In the genomic region with DNA sequence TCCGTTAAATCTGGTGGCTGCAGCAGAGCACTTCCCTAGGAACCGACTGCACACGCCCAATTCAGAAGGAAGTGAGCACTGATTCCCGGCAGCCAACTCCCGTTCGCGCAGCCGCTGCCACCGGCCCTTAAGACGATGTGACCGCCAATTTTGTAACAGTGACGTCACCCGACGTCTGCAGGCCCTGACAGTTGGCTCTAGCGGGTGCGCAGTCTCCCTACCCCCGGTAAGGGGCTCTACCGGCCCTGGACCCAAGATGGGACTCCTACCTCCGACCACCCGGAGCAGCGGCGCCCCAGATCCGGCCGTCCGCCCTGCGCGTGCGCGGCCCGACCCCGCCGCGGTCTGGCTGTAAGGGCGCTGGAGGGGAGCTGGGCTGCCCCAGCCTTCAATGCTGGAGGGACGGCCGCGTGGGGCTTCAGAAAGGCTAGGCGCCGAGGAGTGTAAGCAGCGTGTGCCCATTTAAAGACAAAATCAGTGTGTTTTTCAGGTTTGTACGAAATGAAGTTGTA, we compare ENCODE assay signal across 8 cellular contexts. TPM values are rescaled to one million over a fixed set of nuclear protein-coding genes. Genes with fewer than 3 reads are reported as not detected.
A peak's percentile ranks its signal among the peaks of the same experiment; 100 is the strongest.
DNase-seq lines count a peak whose midpoint lies in the region; ATAC-seq and TF ChIP-seq lines count a peak whose summit lies in the region.

No MANE protein-coding gene starts in this region.

- H3K27me3 Mint-ChIP-seq in T-helper 2 cell treated with Interferon-gamma antibody and Interleukin-4, amounts not matched to agents 5 μg/mL and 100 μg/mL, for 36 hours (ENCODE audit: low read depth), result no peaks in the 10 kb centered on the region

- ATAC-seq in HG02588 (IDR thresholded peaks at IDR 0.05; ENCODE audit: unreplicated experiment), result peak; percentile 78

- peaks cover 35% of the 10 kb centered on the region for H3K36me3 Mint-ChIP-seq in T-helper 2 cell treated with Interferon-gamma antibody and Interleukin-4, amounts not matched to agents 5 μg/mL and 100 μg/mL, for 36 hours (ENCODE audit: low read depth)

- H3K9me3 ChIP-seq in OCI-LY7 (ENCODE audit: low read length), result no peaks in the 10 kb centered on the region

- no peaks in the 10 kb centered on the region for H3K79me2 ChIP-seq in OCI-LY7 (ENCODE audit: insufficient read depth, low read depth, low read length)

- no peak overlapping the region for H2AFZ ChIP-seq in OCI-LY7 (ENCODE audit: low read length)

- no peak overlapping the region for H3K4me3 ChIP-seq in OCI-LY7 (ENCODE audit: low read depth, low read length, poor library complexity, severe bottlenecking)

- no peak for TF ChIP-seq CTCF in GM10248 (IDR thresholded peaks at IDR 0.05; ENCODE audit: control extremely low read depth, extremely low read depth, low read depth, missing control alignments)
- TF ChIP-seq CTCF in OCI-LY7 (conservative IDR thresholded peaks at IDR 0.05; ENCODE audit: low read length), result no peak

- no TSS peak for BruUV-seq in OCI-LY7 (replicated peaks; lab: Mats Ljungman, UMichigan)

- CTCF ChIA-PET in GM10248 (lab: Yijun Ruan, JAX), result interaction anchor here (1.0 to 1.8 kb wide), 6 partner anchors 10 to 182 kb away, joined by 3 to 7 read pairs (median 4); no protein-coding TSS in a partner anchor
- CTCF ChIA-PET in OCI-LY7 (lab: Charles Lee; ENCODE audit: unreplicated experiment), result no interaction called here

- H3K4me3 Mint-ChIP-seq in T-helper 2 cell treated with Interferon-gamma antibody and Interleukin-4, amounts not matched to agents 5 μg/mL and 100 μg/mL, for 36 hours, result peak overlapping the region; percentile 80

- no peaks in the 10 kb centered on the region for H3K4me1 ChIP-seq in OCI-LY7 (ENCODE audit: insufficient read depth, low read length, poor library complexity, severe bottlenecking)

- H3K36me3 ChIP-seq in OCI-LY7 (ENCODE audit: insufficient read depth, low read length), result peaks cover 79% of the 10 kb centered on the region

- no peaks in the 10 kb centered on the region for H4K20me1 ChIP-seq in OCI-LY7 (ENCODE audit: insufficient read depth, low read length)

- peak overlapping the region; percentile 77 for H3K27ac Mint-ChIP-seq in T-helper 2 cell treated with Interferon-gamma antibody and Interleukin-4, amounts not matched to agents 5 μg/mL and 100 μg/mL, for 36 hours

- H3K4me2 ChIP-seq in OCI-LY7 (ENCODE audit: low read length), result no peak overlapping the region; the same call in 1 of the 2 replicates

- no peak overlapping the region for H3K27ac ChIP-seq in OCI-LY7 (ENCODE audit: low read depth, low read length, poor library complexity, severe bottlenecking)

- H3K9me3 Mint-ChIP-seq in T-helper 2 cell treated with Interferon-gamma antibody and Interleukin-4, amounts not matched to agents 5 μg/mL and 100 μg/mL, for 36 hours, result no peaks in the 10 kb centered on the region

- POLR2A ChIA-PET in GM10248 (lab: Yijun Ruan, JAX) (interaction anchor here (0.6 to 5.7 kb wide), 4 partner anchors 18 to 366 kb away, joined by 3 to 68 read pairs (median 5); a partner anchor contains a TSS), OCI-LY7 (lab: Charles Lee) (no interaction called here)

- H3K9me2 ChIP-seq in OCI-LY7 (ENCODE audit: insufficient read depth, low read length), result no peaks in the 10 kb centered on the region

- intact Hi-C loops in OCI-LY7 (cut with micrococcal nuclease; ENCODE audit: unreplicated experiment), result no loop called here

- peak; percentile 80 for DNase-seq in GM10248 (ENCODE audit: extremely low spot score)
- DNase-seq in NCI-H1436 (lab: John Stamatoyannopoulos, UW), result peak; percentile 83
- DNase-seq in T-helper 2 cell treated with Interferon-gamma antibody and Interleukin-4, amounts not matched to agents 5 μg/mL and 100 μg/mL, for 36 hours (ENCODE audit: low spot score), result peak; percentile 62
- peak; percentile 95 for DNase-seq in astrocyte of the hippocampus (ENCODE audit: low read depth, low spot score)
- peak; percentile 86 for DNase-seq in hepatic stellate cell (ENCODE audit: low spot score)
- peak; percentile 75 for DNase-seq in pulmonary artery endothelial cell (ENCODE audit: low read depth, low spot score)
- no peak for DNase-seq in OCI-LY7 (ENCODE audit: low spot score)

- peaks cover 13% of the 10 kb centered on the region for H3K4me1 Mint-ChIP-seq in T-helper 2 cell treated with Interferon-gamma antibody and Interleukin-4, amounts not matched to agents 5 μg/mL and 100 μg/mL, for 36 hours (ENCODE audit: low read depth)

RNA-seq across cellular contexts. Expression of a gene that starts 19.1 kb away (rescaled TPM):
- total RNA-seq in pulmonary artery endothelial cell (113 and 238 TPM in 2 replicates), OCI-LY7 (2022) (65.3 and 109 TPM in 2 replicates)
- total RNA-seq in OCI-LY7 (2014; rRNA removed; shearing (Covaris generic)), result 110 and 136 TPM in 2 replicates

RNA-seq across cellular contexts. Expression of a gene that starts 32.3 kb away (rescaled TPM):
- total RNA-seq in pulmonary artery endothelial cell (42.3 and 47.6 TPM in 2 replicates), OCI-LY7 (2022) (26.7 and 27.9 TPM in 2 replicates)
- 20.0 and 22.0 TPM in 2 replicates for total RNA-seq in OCI-LY7 (2014; rRNA removed; shearing (Covaris generic))

RNA-seq across cellular contexts. Expression of a gene that starts 42.8 kb away (rescaled TPM):
- total RNA-seq in pulmonary artery endothelial cell, result 33.9 TPM in 2 replicates
- total RNA-seq in OCI-LY7 (2014; rRNA removed; shearing (Covaris generic)), result 51.0 TPM in 2 replicates
- 48.3 and 52.2 TPM in 2 replicates for total RNA-seq in OCI-LY7 (2022)
